10 cellular contexts compared by ENCODE assay signal in the genomic region with DNA sequence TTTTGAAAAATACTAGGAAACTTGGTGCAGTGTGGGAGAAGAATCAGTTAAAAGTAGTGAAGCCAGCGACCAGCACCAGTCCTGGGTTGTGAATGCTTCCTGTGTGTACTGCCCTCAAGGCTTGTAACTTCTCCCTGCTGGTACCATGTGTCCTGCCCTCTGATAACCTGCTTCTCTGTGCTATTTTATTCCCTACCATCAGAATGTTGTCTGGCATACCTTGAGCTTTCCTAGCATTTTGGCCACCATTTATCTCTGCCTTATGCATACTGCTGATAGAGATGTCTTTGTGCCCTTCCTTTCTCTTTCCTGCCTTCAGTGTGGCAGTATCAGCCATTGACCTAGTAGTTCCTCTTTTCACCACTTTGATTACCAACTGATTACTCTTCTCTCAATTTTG. TPM values are rescaled to one million over a fixed set of nuclear protein-coding genes. Genes with fewer than 3 reads are reported as not detected.
DNase-seq lines count a peak whose midpoint lies in the region; ATAC-seq, FAIRE-seq and TF ChIP-seq lines count a peak whose summit lies in the region.
"Had no signal": no experiment of that assay in that cellular context is flagged by ENCODE, and none has a peak within 500 bp of the region (broad histone marks: within the 10 kb centered on the region; RNA-seq: fewer than 3 reads in every experiment).

No MANE protein-coding gene starts in this region.

- CTCF ChIA-PET in CD4-positive, alpha-beta T cell (lab: Charles Lee), result no interaction called here
- CTCF ChIA-PET in IMR-90 (lab: Yijun Ruan, JAX), result no interaction called here

- H3K18ac ChIP-seq in IMR-90 (ENCODE audit: low read depth, low read length), result no peak overlapping the region
- H3K18ac ChIP-seq in mesendoderm (ENCODE audit: low read length), result no peak overlapping the region

- no peak overlapping the region for H3K27ac ChIP-seq in CD4-positive, alpha-beta T cell (ENCODE audit: low read depth, low read length)
- H3K27ac ChIP-seq in IMR-90 (ENCODE audit: insufficient read depth, low read length), result no peak overlapping the region
- no peak overlapping the region for H3K27ac ChIP-seq in mesendoderm (ENCODE audit: low read depth, low read length)
- H3K27ac ChIP-seq in kidney (ENCODE audit: low read depth in 2 of 2, low read length in 2 of 2), result no peak overlapping the region
- H3K27ac ChIP-seq: adrenal gland had no signal

- H4K20me1 ChIP-seq in IMR-90 (ENCODE audit: insufficient read depth, low read length), result peaks cover 4% of the 10 kb centered on the region; the same call in 1 of the 2 replicates

- TF ChIP-seq RAD21 in IMR-90 (IDR thresholded peaks at IDR 0.05; ENCODE audit: low read length), result no peak

- H4K5ac ChIP-seq in IMR-90 (ENCODE audit: low read depth, low read length) (peak overlapping the region; percentile 8; the same call in 1 of the 2 replicates), mesendoderm (ENCODE audit: low read length) (no peak overlapping the region)

- in situ Hi-C loops in IMR-90 (cut with MboI; ENCODE audit: low sequenced_read_pairs), result no loop called here

- ATAC-seq in CD4-positive, alpha-beta T cell (ENCODE audit: poor library complexity), result no peak
- ATAC-seq in IMR-90 (ENCODE audit: low read depth), result no peak

- H2AK5ac ChIP-seq in IMR-90 (ENCODE audit: low read depth, low read length), result no peak overlapping the region
- H2AK5ac ChIP-seq in mesendoderm (ENCODE audit: low read length), result no peak overlapping the region

- H3K4me3 Mint-ChIP-seq in CD4-positive, alpha-beta T cell, result peak overlapping the region; percentile 86
- peak overlapping the region; percentile 92 for H3K4me3 Mint-ChIP-seq in activated T-helper 2 cell treated with anti-CD3 and anti-CD28 coated beads, Interferon-gamma antibody, Interleukin-2, Interleukin-4, amounts not matched to agents 10 μg/mL and 5 μg/mL and 100 μg/mL, durations not matched to agents 14 hours and 24 hours and 36 hours (ENCODE audit: low read depth)

- H3K56ac ChIP-seq in IMR-90 (ENCODE audit: extremely low read depth, insufficient read depth, low read length), result no peak overlapping the region
- peak overlapping the region; percentile 53 for H3K56ac ChIP-seq in mesendoderm (ENCODE audit: low read length)

- H3K4me1 ChIP-seq in IMR-90 (ENCODE audit: control insufficient read depth, insufficient read depth, low read length) (peaks cover 4% of the 10 kb centered on the region), mesendoderm (ENCODE audit: control insufficient read depth, low read depth, low read length) (peaks cover 4% of the 10 kb centered on the region), kidney (ENCODE audit: control insufficient read depth in 1 of 2, insufficient read depth in 1 of 2, low read depth in 1 of 2, low read length in 2 of 2) (peaks cover 9 to 24% of the 10 kb centered on the region in 2 donors)

- H3K4ac ChIP-seq in IMR-90 (ENCODE audit: low read depth, low read length) (no peak overlapping the region), mesendoderm (ENCODE audit: low read depth, low read length) (no peak overlapping the region)

- H2BK15ac ChIP-seq in IMR-90 (ENCODE audit: low read depth, low read length) (no peak overlapping the region), mesendoderm (replicated peaks; ENCODE audit: low read depth) (no peak overlapping the region)

- dilution Hi-C loops in IMR-90 (cut with HindIII; ENCODE audit: low sequenced_read_pairs, unreplicated experiment), result no loop called here

- H3K36me3 Mint-ChIP-seq in CD4-positive, alpha-beta T cell (ENCODE audit: low read depth), result peaks cover 51% of the 10 kb centered on the region
- peaks cover 50% of the 10 kb centered on the region for H3K36me3 Mint-ChIP-seq in activated T-helper 2 cell treated with anti-CD3 and anti-CD28 coated beads, Interferon-gamma antibody, Interleukin-2, Interleukin-4, amounts not matched to agents 10 μg/mL and 5 μg/mL and 100 μg/mL, durations not matched to agents 14 hours and 24 hours and 36 hours (ENCODE audit: low read depth)

- H3K27ac Mint-ChIP-seq in CD4-positive, alpha-beta T cell, result peak overlapping the region; percentile 99
- H3K27ac Mint-ChIP-seq in activated T-helper 2 cell treated with anti-CD3 and anti-CD28 coated beads, Interferon-gamma antibody, Interleukin-2, Interleukin-4, amounts not matched to agents 10 μg/mL and 5 μg/mL and 100 μg/mL, durations not matched to agents 14 hours and 24 hours and 36 hours, result no peak overlapping the region

- no peak overlapping the region for H2AFZ ChIP-seq in IMR-90 (replicated peaks; ENCODE audit: low read length, poor library complexity)

- H2BK120ac ChIP-seq in IMR-90 (ENCODE audit: low read depth, low read length) (no peak overlapping the region), mesendoderm (ENCODE audit: low read depth, low read length) (no peak overlapping the region)

- peak overlapping the region; percentile 66 for H3K4me2 ChIP-seq in IMR-90 (ENCODE audit: low read depth, low read length)
- H3K4me2 ChIP-seq in mesendoderm (ENCODE audit: low read length), result peak overlapping the region; percentile 10

- H4K8ac ChIP-seq in IMR-90 (ENCODE audit: low read depth in 2 of 2, low read length in 2 of 2) (no peak overlapping the region), mesendoderm (ENCODE audit: low read depth, low read length) (no peak overlapping the region)

- no peak for TF ChIP-seq POLR2A in IMR-90 (IDR thresholded peaks at IDR 0.05; ENCODE audit: low read depth, low read length)

- H3K79me1 ChIP-seq in IMR-90 (ENCODE audit: low read depth in 1 of 2, low read length in 2 of 2), result peaks cover 19 to 52% of the 10 kb centered on the region in 2 experiments
- peaks cover 17% of the 10 kb centered on the region for H3K79me1 ChIP-seq in mesendoderm (ENCODE audit: low read length)

- BruUV-seq in IMR-90 (replicated peaks; lab: Mats Ljungman, UMichigan), result no TSS peak

- H3K36me3 ChIP-seq in IMR-90 (ENCODE audit: control insufficient read depth, insufficient read depth, low read length), result peaks cover 10% of the 10 kb centered on the region
- peaks cover 2% of the 10 kb centered on the region for H3K36me3 ChIP-seq in mesendoderm (ENCODE audit: control insufficient read depth, insufficient read depth, low read length)
- H3K36me3 ChIP-seq in kidney (ENCODE audit: control insufficient read depth in 1 of 2, insufficient read depth in 2 of 2, low read length in 2 of 2), result peaks cover 0 to 6% of the 10 kb centered on the region in 2 donors

- H3K14ac ChIP-seq in IMR-90 (replicated peaks; ENCODE audit: low read depth, low read length), result no peak overlapping the region

- no peak overlapping the region for H4K91ac ChIP-seq in IMR-90 (ENCODE audit: insufficient read depth, low read depth, low read length)

- no peak for FAIRE-seq in kidney (lab: Jason Lieb, UNC)
- FAIRE-seq: islet of Langerhans had no signal

- 100% methylated on average over 1 of the region's 1 CpG; no CpG with 5 or more reads in 1 of the 2 experiments for WGBS in IMR-90 (ENCODE audit: extremely low coverage in 2 of 2, insufficient read length in 1 of 2), 2 experiments
- no CpG with 5 or more reads among the region's 1 CpG for WGBS in mesendoderm (ENCODE audit: extremely low coverage, insufficient coverage, low lambda C conversion rate)

- intact Hi-C loops in CD4-positive, alpha-beta T cell (cut with DNase I, micrococcal nuclease), result loop anchor here (5.0 to 10.0 kb wide), 6 partner anchors 217 to 1117 kb away; partner anchors contain the start of genes SERGEF (in 2 of the 2), IGSF22 (in 1 of the 2), PIK3C2A (in 1 of the 2) and SAAL1 (in 1 of the 2)
- intact Hi-C loops in IMR-90 (cut with micrococcal nuclease) (loop anchor here (10.0 kb wide), 1 partner anchor 590 kb away; the partner anchor contains the start of gene KCNC1), kidney (cut with DNase I) (no loop called here)
- intact Hi-C loops in activated T-helper 2 cell treated with anti-CD3 and anti-CD28 coated beads, Interferon-gamma antibody, Interleukin-2, Interleukin-4, amounts not matched to agents 10 μg/mL and 5 μg/mL and 100 μg/mL, durations not matched to agents 14 hours and 24 hours and 36 hours (cut with micrococcal nuclease), result loop anchor here (10.0 kb wide), 1 partner anchor 210 kb away; no protein-coding TSS in a partner anchor

- no peak overlapping the region for H2BK5ac ChIP-seq in IMR-90 (ENCODE audit: low read depth, low read length, poor library complexity, severe bottlenecking)
- no peak overlapping the region for H2BK5ac ChIP-seq in mesendoderm (ENCODE audit: low read length)

- H3K27me3 ChIP-seq in CD4-positive, alpha-beta T cell (ENCODE audit: control insufficient read depth, insufficient read depth, low read length), result no peaks in the 10 kb centered on the region
- H3K27me3 ChIP-seq in IMR-90 (ENCODE audit: control insufficient read depth, insufficient read depth, low read length) (no peaks in the 10 kb centered on the region), mesendoderm (ENCODE audit: insufficient read depth, low read length, poor library complexity) (no peaks in the 10 kb centered on the region)
- H3K27me3 ChIP-seq: adrenal gland had no signal

- DNase-seq in CD4-positive, alpha-beta T cell, result no peak
- no peak for DNase-seq in IMR-90
- no peak for DNase-seq in activated T-helper 2 cell treated with anti-CD3 and anti-CD28 coated beads, Interferon-gamma antibody, Interleukin-2, Interleukin-4, amounts not matched to agents 10 μg/mL and 5 μg/mL and 100 μg/mL, durations not matched to agents 14 hours and 24 hours and 36 hours (ENCODE audit: low spot score)
- DNase-seq in mesendoderm, result peak; percentile 23
- no peak for DNase-seq in NCI-H774 (lab: John Stamatoyannopoulos, UW)
- DNase-seq in kidney, result no peak
- no peak for DNase-seq in NCI-H2196 treated with DMSO at 0.1 percent for 48 hours (lab: John Stamatoyannopoulos, UW; ENCODE audit: unreplicated experiment)
- DNase-seq in NCI-H748 (lab: John Stamatoyannopoulos, UW; ENCODE audit: unreplicated experiment), result no peak
- DNase-seq: adrenal gland had no signal

- POLR2A ChIA-PET in CD4-positive, alpha-beta T cell (lab: Charles Lee), result interaction anchor here (0.8 kb wide), 1 partner anchor 71 kb away, joined by 3 read pairs; no protein-coding TSS in a partner anchor
- POLR2A ChIA-PET in IMR-90 (lab: Charles Lee; ENCODE audit: unreplicated experiment), result no interaction called here

- H3K4me1 Mint-ChIP-seq in CD4-positive, alpha-beta T cell (ENCODE audit: low read depth), result peaks cover 75% of the 10 kb centered on the region
- H3K4me1 Mint-ChIP-seq in activated T-helper 2 cell treated with anti-CD3 and anti-CD28 coated beads, Interferon-gamma antibody, Interleukin-2, Interleukin-4, amounts not matched to agents 10 μg/mL and 5 μg/mL and 100 μg/mL, durations not matched to agents 14 hours and 24 hours and 36 hours (ENCODE audit: low read depth), result peaks cover 57% of the 10 kb centered on the region

- peaks cover 44% of the 10 kb centered on the region for H3K79me2 ChIP-seq in mesendoderm (ENCODE audit: control insufficient read depth, insufficient read depth, low read length)

- no peak overlapping the region for H2BK20ac ChIP-seq in IMR-90 (ENCODE audit: low read depth, low read length)

- no peak for TF ChIP-seq CTCF in CD4-positive, alpha-beta T cell (IDR thresholded peaks at IDR 0.05)
- no peak for TF ChIP-seq CTCF in IMR-90 (conservative IDR thresholded peaks at IDR 0.05; ENCODE audit: low read depth, low read length)
- no peak for TF ChIP-seq CTCF in kidney (IDR thresholded peaks at IDR 0.05; ENCODE audit: borderline replicate concordance, extremely low read depth, insufficient read depth)

- H3K23ac ChIP-seq in IMR-90 (ENCODE audit: low read depth, low read length), result peak overlapping the region; percentile 63
- H3K23ac ChIP-seq in mesendoderm (ENCODE audit: low read length), result no peak overlapping the region

- H2AK9ac ChIP-seq in IMR-90 (replicated peaks; ENCODE audit: low read depth, low read length, poor library complexity), result no peak overlapping the region

- H3K4me3 ChIP-seq in IMR-90 (ENCODE audit: insufficient read depth, low read depth, low read length), result no peak overlapping the region
- H3K4me3 ChIP-seq in mesendoderm (ENCODE audit: low read length), result no peak overlapping the region
- peak overlapping the region in 1 of 2 donors; percentile 90 for H3K4me3 ChIP-seq in kidney (ENCODE audit: low read length in 2 of 2)
- H3K4me3 ChIP-seq: adrenal gland had no signal

- no peaks in the 10 kb centered on the region for H3K9me3 ChIP-seq in CD4-positive, alpha-beta T cell (ENCODE audit: control insufficient read depth, low read length)
- H3K9me3 ChIP-seq in IMR-90 (ENCODE audit: control insufficient read depth, insufficient read depth, low read length) (no peaks in the 10 kb centered on the region), kidney (ENCODE audit: control insufficient read depth in 1 of 2, low read length in 2 of 2) (no peaks in the 10 kb centered on the region)
- H3K9me3 ChIP-seq: adrenal gland had no signal

- no peak overlapping the region for H3K9ac ChIP-seq in IMR-90 (ENCODE audit: low read depth, low read length)
- H3K9ac ChIP-seq in mesendoderm (ENCODE audit: low read length), result peak overlapping the region; percentile 58
- peak overlapping the region in 1 of 2 donors; percentile 41 for H3K9ac ChIP-seq in kidney (ENCODE audit: low read length in 2 of 2)

- H3K27me3 Mint-ChIP-seq in CD4-positive, alpha-beta T cell, result no peaks in the 10 kb centered on the region
- H3K27me3 Mint-ChIP-seq in activated T-helper 2 cell treated with anti-CD3 and anti-CD28 coated beads, Interferon-gamma antibody, Interleukin-2, Interleukin-4, amounts not matched to agents 10 μg/mL and 5 μg/mL and 100 μg/mL, durations not matched to agents 14 hours and 24 hours and 36 hours (ENCODE audit: low read depth), result no peaks in the 10 kb centered on the region

- H3K9me3 Mint-ChIP-seq in CD4-positive, alpha-beta T cell, result no peaks in the 10 kb centered on the region
- no peaks in the 10 kb centered on the region for H3K9me3 Mint-ChIP-seq in activated T-helper 2 cell treated with anti-CD3 and anti-CD28 coated beads, Interferon-gamma antibody, Interleukin-2, Interleukin-4, amounts not matched to agents 10 μg/mL and 5 μg/mL and 100 μg/mL, durations not matched to agents 14 hours and 24 hours and 36 hours

- 0 out of 2 replicates have a peak, but pooled peaks cover 4% of the 10 kb centered on the region for H3K9me1 ChIP-seq in IMR-90 (ENCODE audit: insufficient read depth, low read length)

RNA-seq across cellular contexts. Expression of gene GTF2H1, which starts 2.0 kb away (rescaled TPM):
- 10 to 100 TPM; 15.1 to 17.7 TPM for total RNA-seq in CD4-positive, alpha-beta T cell
- total RNA-seq in IMR-90 (2012; rRNA removed) (67.0 and 72.8 TPM in 2 replicates), kidney (43.2 TPM)
- polyA plus RNA-seq in IMR-90 (2012; rRNA removed) (20.7 and 25.0 TPM in 2 replicates), kidney (ENCODE audit: insufficient read depth, low read depth, low replicate concordance) (21.4 TPM)
- polyA plus RNA-seq in IMR-90 (2012; cell fraction: cytosol; rRNA removed), result 10.7 and 10.9 TPM in 2 replicates
- 10.6 and 28.1 TPM in 2 replicates for polyA plus RNA-seq in IMR-90 (2012; cell fraction: nucleus; rRNA removed; ENCODE audit: low replicate concordance)
- 51.4 and 54.3 TPM in 2 replicates for total RNA-seq in activated T-helper 2 cell treated with anti-CD3 and anti-CD28 coated beads, Interferon-gamma antibody, Interleukin-2, Interleukin-4, amounts not matched to agents 10 μg/mL and 5 μg/mL and 100 μg/mL, durations not matched to agents 14 hours and 24 hours and 36 hours
- polyA plus RNA-seq in mesendoderm (2013, experiment 1 of 2), result 25.1 TPM
- polyA plus RNA-seq in mesendoderm (2013, experiment 2 of 2), result 25.4 TPM

RNA-seq across cellular contexts. Expression of gene HPS5, which starts 2.4 kb away (rescaled TPM):
- 1 to 10 TPM; 8.8 to 9.3 TPM for total RNA-seq in CD4-positive, alpha-beta T cell
- total RNA-seq in IMR-90 (2012; rRNA removed), result 28.3 and 34.7 TPM in 2 replicates
- 6.2 and 7.9 TPM in 2 replicates for polyA plus RNA-seq in IMR-90 (2012; rRNA removed)
- polyA plus RNA-seq in IMR-90 (2012; cell fraction: cytosol; rRNA removed), result 1.3 and 2.4 TPM in 2 replicates
- polyA plus RNA-seq in IMR-90 (2012; cell fraction: nucleus; rRNA removed; ENCODE audit: low replicate concordance), result 1.2 and 10.4 TPM in 2 replicates
- 33.3 and 34.2 TPM in 2 replicates for total RNA-seq in activated T-helper 2 cell treated with anti-CD3 and anti-CD28 coated beads, Interferon-gamma antibody, Interleukin-2, Interleukin-4, amounts not matched to agents 10 μg/mL and 5 μg/mL and 100 μg/mL, durations not matched to agents 14 hours and 24 hours and 36 hours
- polyA plus RNA-seq in mesendoderm (2013, experiment 1 of 2), result 6.7 TPM
- 7.0 TPM for polyA plus RNA-seq in mesendoderm (2013, experiment 2 of 2)
- total RNA-seq in kidney, result 17.2 TPM
- polyA plus RNA-seq in kidney (ENCODE audit: insufficient read depth, low read depth, low replicate concordance), result 7.7 TPM

RNA-seq across cellular contexts. Expression of gene SAA1, which starts 58.3 kb away (rescaled TPM):
- not detected for total RNA-seq in CD4-positive, alpha-beta T cell
- total RNA-seq in IMR-90 (2012; rRNA removed), result not detected in 2 replicates
- not detected in 2 replicates for polyA plus RNA-seq in IMR-90 (2012; rRNA removed)
- not detected in 2 replicates for polyA plus RNA-seq in IMR-90 (2012; cell fraction: cytosol; rRNA removed)
- not detected in 2 replicates for polyA plus RNA-seq in IMR-90 (2012; cell fraction: nucleus; rRNA removed; ENCODE audit: low replicate concordance)
- total RNA-seq in activated T-helper 2 cell treated with anti-CD3 and anti-CD28 coated beads, Interferon-gamma antibody, Interleukin-2, Interleukin-4, amounts not matched to agents 10 μg/mL and 5 μg/mL and 100 μg/mL, durations not matched to agents 14 hours and 24 hours and 36 hours, result not detected in 2 replicates
- not detected for polyA plus RNA-seq in mesendoderm (2013, experiment 1 of 2)
- polyA plus RNA-seq in mesendoderm (2013, experiment 2 of 2), result not detected
- total RNA-seq in kidney, result 192 TPM
- polyA plus RNA-seq in kidney (ENCODE audit: insufficient read depth, low read depth, low replicate concordance), result 6.4 TPM

Comparison
In these comparisons a context has a peak if more than half of its experiments do, and no peak if none do; other contexts are left out.
1. RNA of gene SAA1, which starts 58.3 kb away (total RNA-seq): 192 TPM in kidney (single experiment); not detected in CD4-positive, alpha-beta T cell, not detected in IMR-90 and not detected in activated T-helper 2 cell treated with anti-CD3 and anti-CD28 coated beads, Interferon-gamma antibody, Interleukin-2, Interleukin-4, amounts not matched to agents 10 μg/mL and 5 μg/mL and 100 μg/mL, durations not matched to agents 14 hours and 24 hours and 36 hours; every median in the first group is over 100 times any median in the second.